ENCODE assay signal across 11 cellular contexts in the genomic region with DNA sequence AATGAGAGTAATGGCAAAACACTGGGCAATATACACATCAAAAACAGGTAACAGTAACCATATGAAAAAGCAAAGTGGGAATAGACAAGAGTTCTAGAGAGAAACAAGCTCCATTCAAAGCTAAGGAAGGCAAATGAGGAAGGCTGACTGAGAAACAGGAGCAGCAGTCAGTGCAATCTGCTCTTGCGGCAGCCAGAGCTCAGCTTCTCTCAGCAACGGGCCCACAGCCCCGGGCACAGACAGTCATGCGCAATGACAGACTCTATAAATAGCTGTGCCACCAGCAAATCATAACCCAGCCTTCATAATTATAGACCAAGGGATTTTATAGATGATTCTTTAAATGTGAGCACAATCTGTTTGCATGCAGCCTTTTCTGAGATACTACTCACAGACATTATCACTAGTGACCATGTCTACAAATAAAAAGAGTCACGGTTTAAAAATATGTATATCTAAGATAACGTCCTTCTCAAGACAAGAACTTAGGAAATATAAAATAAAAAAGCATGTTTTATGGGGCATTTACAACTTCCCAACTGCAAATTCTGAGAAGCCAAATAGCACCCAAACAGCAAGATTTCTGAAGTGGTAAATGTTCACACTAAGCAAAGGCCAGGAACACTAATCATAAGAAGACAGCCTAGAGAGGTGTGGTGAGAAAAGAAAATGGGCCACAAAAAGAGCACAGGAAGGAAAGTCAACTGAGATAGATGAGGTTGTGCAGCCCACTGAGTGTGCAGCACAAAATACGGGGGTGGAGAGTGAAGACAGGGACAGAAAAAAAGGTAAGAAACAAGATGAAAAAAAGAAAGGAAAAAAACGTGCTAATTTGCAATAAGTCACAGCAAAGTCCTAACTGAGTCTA.
DNase-seq lines count a peak whose midpoint lies in the region; ATAC-seq and FAIRE-seq lines count a peak whose summit lies in the region.
"Had no signal": no experiment of that assay in that cellular context is flagged by ENCODE, and none has a peak within 500 bp of the region (broad histone marks: within the 10 kb centered on the region; RNA-seq: fewer than 3 reads in every experiment).

No MANE protein-coding gene starts in this region.

- peak; percentile 43 for DNase-seq in EH (ENCODE audit: low read depth)
- DNase-seq in SK-N-MC (ENCODE audit: low read depth, low spot score) = peak; percentile 14
- peak in 32 of 51 donors; percentile 2 to 75 (median 36) for DNase-seq in hypothalamus (lab: John Stamatoyannopoulos, UW)
- no peak for DNase-seq in hepatic stellate cell (ENCODE audit: low spot score)
- DNase-seq in NCI-H2029 treated with DMSO at 0.1 percent for 48 hours (lab: John Stamatoyannopoulos, UW) = no peak
- DNase-seq in urothelium cell line (ENCODE audit: low spot score) = no peak
- DNase-seq in DMS79 (lab: John Stamatoyannopoulos, UW) = no peak
- DNase-seq: activated CD4-positive, CD25-positive, alpha-beta regulatory T cell; CD4-positive, alpha-beta T cell; NCI-H526 treated with DMSO at 0.1 percent for 48 hours had no signal

- H3K36me3 ChIP-seq in SK-N-MC (ENCODE audit: insufficient read depth, low read length) = no peaks in the 10 kb centered on the region

- H3K9ac ChIP-seq in SK-N-MC (ENCODE audit: insufficient read length) = no peak overlapping the region

- no peak for FAIRE-seq in urothelium cell line (lab: Jason Lieb, UNC)

- H3K4me3 ChIP-seq in SK-N-MC = peak overlapping the region; percentile 59

- H3K27ac ChIP-seq in SK-N-MC = peak overlapping the region; percentile 20; the same call in 1 of the 2 replicates

- H3K9me3 ChIP-seq in SK-N-MC (ENCODE audit: low read depth, low read length) = no peaks in the 10 kb centered on the region

- peak; percentile 42 for ATAC-seq in HG02678 (IDR thresholded peaks at IDR 0.05; ENCODE audit: unreplicated experiment)

Comparison
In these comparisons a context has a peak if more than half of its experiments do, and no peak if none do; other contexts are left out.
1. DNase-seq: peak in EH (single experiment), SK-N-MC (single experiment) and hypothalamus (32 of 51); none in hepatic stellate cell (single experiment), NCI-H2029 treated with DMSO at 0.1 percent for 48 hours (single experiment), urothelium cell line (single experiment) and DMS79 (single experiment).